ENCODE assay signal across 1 cellular context in genomic region chr16:66948034-66948821, GRCh38.
TF ChIP-seq lines count a peak whose summit lies in the region.

No MANE protein-coding gene starts in this region.

TF ChIP-seq in endothelial cell of umbilical vein, 7 proteins besides CTCF, POLR2A, EP300 and RAD21:
- TF ChIP-seq POLR2AphosphoS5 (IDR thresholded peaks at IDR 0.05; ENCODE audit: insufficient read depth, low read depth, low read length) (no peak), FOS (IDR thresholded peaks at IDR 0.05; ENCODE audit: borderline replicate concordance, insufficient read depth, low read length) (no peak), EZH2 (IDR thresholded peaks at IDR 0.05; ENCODE audit: borderline replicate concordance, low read depth, low read length, severe bottlenecking) (peak; percentile 80)
